21 cellular contexts compared by ENCODE assay signal in genomic region chr14:63747836-63748235, GRCh38. TPM values are rescaled to one million over a fixed set of nuclear protein-coding genes. Genes with fewer than 3 reads are reported as not detected.
DNase-seq lines count a peak whose midpoint lies in the region; ATAC-seq and TF ChIP-seq lines count a peak whose summit lies in the region.
"Had no signal": no experiment of that assay in that cellular context is flagged by ENCODE, and none has a peak within 500 bp of the region (broad histone marks: within the 10 kb centered on the region; RNA-seq: fewer than 3 reads in every experiment).

No MANE protein-coding gene starts in this region.

- H3K79me2 ChIP-seq in OCI-LY3 (ENCODE audit: low read length): no peaks in the 10 kb centered on the region
- H3K79me2 ChIP-seq: parathyroid adenoma had no signal

- DNase-seq in upper lobe of right lung (no peak), NCI-H774 (lab: John Stamatoyannopoulos, UW) (no peak), HCEC 1CT (no peak), omental fat pad (ENCODE audit: low spot score) (no peak)
- DNase-seq: activated CD4-positive, alpha-beta T cell treated with anti-CD3 and anti-CD28 coated beads, Interleukin-2, amount 10 ng/mL, durations not matched to agents 24 days and 14 days; aorta; cerebellar nuclear complex; effector CD8-positive, alpha-beta T cell; GDM1; heart left ventricle; NCI-H1694 treated with DMSO at 0.1 percent for 48 hours; NCI-H446 treated with DMSO at 0.1 percent for 48 hours; testis had no signal

- peaks cover 34% of the 10 kb centered on the region for H3K4me1 ChIP-seq in OCI-LY3 (ENCODE audit: low read length)
- no peaks in the 10 kb centered on the region for H3K4me1 ChIP-seq in upper lobe of right lung
- H3K4me1 ChIP-seq: testis had no signal

- H3K9ac ChIP-seq in OCI-LY3 (ENCODE audit: low read length): no peak overlapping the region
- H3K9ac ChIP-seq: parathyroid adenoma had no signal

- peak; percentile 36 for ATAC-seq in GM18519 (IDR thresholded peaks at IDR 0.05; ENCODE audit: low FRiP score, unreplicated experiment)
- peak; percentile 37 for ATAC-seq in HG02852 (IDR thresholded peaks at IDR 0.05; ENCODE audit: unreplicated experiment)
- ATAC-seq in upper lobe of right lung: peak; percentile 32
- no peak for ATAC-seq in omental fat pad (ENCODE audit: low FRiP score)
- ATAC-seq: GM23338, heart left ventricle, Panc1, SK-N-SH treated with all-trans-retinoic acid at 6 μM for 48 hours had no signal

- H3K9me3 ChIP-seq in OCI-LY3 (ENCODE audit: insufficient read depth, low read length): no peaks in the 10 kb centered on the region
- H3K9me3 ChIP-seq in upper lobe of right lung: no peaks in the 10 kb centered on the region
- H3K9me3 ChIP-seq: heart left ventricle, testis had no signal

- TF ChIP-seq CTCF in OCI-LY3 (IDR thresholded peaks at IDR 0.05; ENCODE audit: low read depth, low read length): no peak
- no peak for TF ChIP-seq CTCF in upper lobe of right lung (IDR thresholded peaks at IDR 0.05)
- no peak for TF ChIP-seq CTCF in omental fat pad (IDR thresholded peaks at IDR 0.05)

- no peak overlapping the region for H2AFZ ChIP-seq in OCI-LY3 (ENCODE audit: low read depth, low read length)
- H2AFZ ChIP-seq: GM23338, parathyroid adenoma had no signal

- intact Hi-C loops in upper lobe of right lung (cut with DNase I): no loop called here

- peak overlapping the region; percentile 81 for H3K4me2 ChIP-seq in OCI-LY3 (ENCODE audit: low read length)
- H3K4me2 ChIP-seq: GM23338 had no signal

- no peaks in the 10 kb centered on the region for H4K20me1 ChIP-seq in OCI-LY3 (ENCODE audit: insufficient read depth, low read length)

- H3K27me3 ChIP-seq in OCI-LY3 (ENCODE audit: low read depth, low read length): no peaks in the 10 kb centered on the region
- no peaks in the 10 kb centered on the region for H3K27me3 ChIP-seq in upper lobe of right lung
- H3K27me3 ChIP-seq: testis had no signal

- peak overlapping the region; percentile 24; the same call in 1 of the 2 replicates for H3K27ac ChIP-seq in OCI-LY3 (ENCODE audit: low read length)
- no peak overlapping the region for H3K27ac ChIP-seq in upper lobe of right lung
- H3K27ac ChIP-seq: heart left ventricle, parathyroid adenoma, testis had no signal

- H3K36me3 ChIP-seq in OCI-LY3 (replicated peaks; ENCODE audit: low read depth, low read length) (no peaks in the 10 kb centered on the region), upper lobe of right lung (no peaks in the 10 kb centered on the region)
- H3K36me3 ChIP-seq: heart left ventricle had no signal

- H3K4me3 ChIP-seq in OCI-LY3 (ENCODE audit: low read length) (no peak overlapping the region), upper lobe of right lung (no peak overlapping the region)
- H3K4me3 ChIP-seq: GM23338, heart left ventricle, lung, testis had no signal

RNA-seq across cellular contexts. Expression of gene SGPP1, which starts 20.0 kb away (rescaled TPM):
- 22.3 TPM for total RNA-seq in upper lobe of right lung
- 10 to 100 TPM; 18.9 to 23.5 (median 21.1) TPM for total RNA-seq in omental fat pad
